In genomic region chr15:88704791-88705768, GRCh38 we compare ENCODE assay signal across 8 cellular contexts.
A peak's percentile ranks its signal among the peaks of the same experiment; 100 is the strongest.
DNase-seq lines count a peak whose midpoint lies in the region; ATAC-seq and TF ChIP-seq lines count a peak whose summit lies in the region.

No MANE protein-coding gene starts in this region.

- no peak for TF ChIP-seq CTCF in liver (IDR thresholded peaks at IDR 0.05; ENCODE audit: low read depth, low read length, missing input control)

- H3K9me3 ChIP-seq in liver (ENCODE audit: control insufficient read depth in 4 of 4, low read length in 3 of 4), result no peaks in the 10 kb centered on the region

- H3K9me3 Mint-ChIP-seq in IgD-negative memory B cell, result peaks cover 0 to 4% (median 0%) of the 10 kb centered on the region in 3 donors
- no peaks in the 10 kb centered on the region for H3K9me3 Mint-ChIP-seq in stimulated activated naive B cell treated with anti-CD40 and anti-IgM and Interleukin-4, amounts not matched to agents 10 μg/mL and 1 μg/mL and 100 μg/mL, for 72 hours

- peaks cover 24% of the 10 kb centered on the region for H3K4me1 ChIP-seq in ACC112 (ENCODE audit: control insufficient read depth, insufficient read depth, low read length, unreplicated experiment)
- peaks cover 0 to 4% (median 0%) of the 10 kb centered on the region in 4 donors for H3K4me1 ChIP-seq in liver (ENCODE audit: control insufficient read depth in 4 of 4, insufficient read depth in 4 of 4, low read length in 3 of 4)

- peaks cover 0 to 8% (median 8%) of the 10 kb centered on the region in 3 donors for H3K4me1 Mint-ChIP-seq in IgD-negative memory B cell
- H3K4me1 Mint-ChIP-seq in stimulated activated naive B cell treated with anti-CD40 and anti-IgM and Interleukin-4, amounts not matched to agents 10 μg/mL and 1 μg/mL and 100 μg/mL, for 72 hours, result peaks cover 10 to 19% of the 10 kb centered on the region in 2 donors

- H3K9ac ChIP-seq in liver (ENCODE audit: low read depth in 1 of 2, low read length in 2 of 2), result no peak overlapping the region

- H3K36me3 ChIP-seq in ACC112 (ENCODE audit: insufficient read depth, low read length) (no peaks in the 10 kb centered on the region), liver (ENCODE audit: control insufficient read depth in 4 of 4, insufficient read depth in 3 of 4, low read depth in 1 of 4, low read length in 3 of 4) (no peaks in the 10 kb centered on the region)

- H3K4me3 Mint-ChIP-seq in IgD-negative memory B cell, result peak overlapping the region in 3 of 4 donors; percentile 68 to 90 (median 84)
- H3K4me3 Mint-ChIP-seq in stimulated activated naive B cell treated with anti-CD40 and anti-IgM and Interleukin-4, amounts not matched to agents 10 μg/mL and 1 μg/mL and 100 μg/mL, for 72 hours, result peak overlapping the region; percentile 78 to 86

- 7% methylated on average over 60 of the region's 60 CpGs for WGBS in liver

- H3K27ac ChIP-seq in ACC112 (ENCODE audit: low read depth, low read length) (no peak overlapping the region), liver (ENCODE audit: low read depth in 1 of 2, low read length in 2 of 2) (no peak overlapping the region)

- DNase-seq in dermis blood vessel endothelial cell, result peak; percentile 6
- no peak for DNase-seq in stimulated activated naive B cell treated with anti-CD40 and anti-IgM and Interleukin-4, amounts not matched to agents 10 μg/mL and 1 μg/mL and 100 μg/mL, for 72 hours
- no peak for DNase-seq in activated effector memory CD4-positive, alpha-beta T cell treated with anti-CD3 and anti-CD28 coated beads, Interleukin-2, amount 50 U/mL, for 16 hours
- no peak for DNase-seq in activated gamma-delta T cell (lab: John Stamatoyannopoulos, UW)
- no peak for DNase-seq in stimulated activated CD4-positive, alpha-beta T cell treated with anti-CD3 and anti-CD28 coated beads, Interleukin-4, amount 100 ng/mL, for 1 hour

- peak overlapping the region in 2 of 3 donors; percentile 4 to 19 for H3K27ac Mint-ChIP-seq in IgD-negative memory B cell
- H3K27ac Mint-ChIP-seq in stimulated activated naive B cell treated with anti-CD40 and anti-IgM and Interleukin-4, amounts not matched to agents 10 μg/mL and 1 μg/mL and 100 μg/mL, for 72 hours, result peak overlapping the region; percentile 87

- H3K27me3 Mint-ChIP-seq in IgD-negative memory B cell, result peaks cover 30% of the 10 kb centered on the region
- H3K27me3 Mint-ChIP-seq in stimulated activated naive B cell treated with anti-CD40 and anti-IgM and Interleukin-4, amounts not matched to agents 10 μg/mL and 1 μg/mL and 100 μg/mL, for 72 hours, result peaks cover 12 to 20% of the 10 kb centered on the region in 2 donors

- H3K36me3 Mint-ChIP-seq in IgD-negative memory B cell, result no peaks in the 10 kb centered on the region
- H3K36me3 Mint-ChIP-seq in stimulated activated naive B cell treated with anti-CD40 and anti-IgM and Interleukin-4, amounts not matched to agents 10 μg/mL and 1 μg/mL and 100 μg/mL, for 72 hours, result peaks cover 0 to 2% of the 10 kb centered on the region in 2 donors

- no peaks in the 10 kb centered on the region for H3K79me2 ChIP-seq in ACC112 (ENCODE audit: control insufficient read depth, insufficient read depth, low read length, unreplicated experiment)

- H3K27me3 ChIP-seq in ACC112 (ENCODE audit: insufficient read depth, low read length) (peaks cover 12% of the 10 kb centered on the region), liver (ENCODE audit: control insufficient read depth in 4 of 4, insufficient read depth in 4 of 4, low read length in 3 of 4) (peaks cover 0 to 13% (median 5%) of the 10 kb centered on the region in 4 donors)

- peak; percentile 51 to 52 for ATAC-seq in stimulated activated naive B cell treated with anti-CD40 and anti-IgM and Interleukin-4, amounts not matched to agents 10 μg/mL and 1 μg/mL and 100 μg/mL, for 72 hours (replicated peaks)

- peak overlapping the region; percentile 82 for H3K4me3 ChIP-seq in ACC112 (ENCODE audit: low read depth, low read length)
- H3K4me3 ChIP-seq in liver (ENCODE audit: low read depth in 1 of 3, low read length in 3 of 3), result peak overlapping the region in 2 of 3 donors; percentile 33 to 35

- TF ChIP-seq RAD21 in liver (IDR thresholded peaks at IDR 0.05), result no peak

- H2AFZ ChIP-seq in ACC112 (ENCODE audit: low read length, unreplicated experiment), result peak overlapping the region; percentile 97

TF ChIP-seq in liver, 16 proteins besides CTCF, POLR2A, EP300 and RAD21:
- TF ChIP-seq NR2F2 (IDR thresholded peaks at IDR 0.05), result no peak
- no peak for TF ChIP-seq HNF4G (IDR thresholded peaks at IDR 0.05)
- no peak for TF ChIP-seq EGR1 (IDR thresholded peaks at IDR 0.05; ENCODE audit: low read depth in 2 of 2)
- TF ChIP-seq TAF1 (conservative IDR thresholded peaks at IDR 0.05), result no peak
- TF ChIP-seq, protein P1, sequence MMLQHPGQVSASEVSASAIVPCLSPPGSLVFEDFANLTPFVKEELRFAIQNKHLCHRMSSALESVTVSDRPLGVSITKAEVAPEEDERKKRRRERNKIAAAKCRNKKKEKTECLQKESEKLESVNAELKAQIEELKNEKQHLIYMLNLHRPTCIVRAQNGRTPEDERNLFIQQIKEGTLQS (IDR thresholded peaks at IDR 0.05), result no peak
- TF ChIP-seq GABPA (IDR thresholded peaks at IDR 0.05 in 1 of 2, conservative IDR thresholded peaks at IDR 0.05 in 1 of 2), result no peak
- TF ChIP-seq FOXA1 (IDR thresholded peaks at IDR 0.05), result no peak
- TF ChIP-seq HNF4A (conservative IDR thresholded peaks at IDR 0.05), result no peak
- no peak for TF ChIP-seq RXRA (IDR thresholded peaks at IDR 0.05)
